10 cellular contexts compared by ENCODE assay signal in genomic region chr3:187013080-187013838, GRCh38.
DNase-seq lines count a peak whose midpoint lies in the region; ATAC-seq and TF ChIP-seq lines count a peak whose summit lies in the region.
"Had no signal": no experiment of that assay in that cellular context is flagged by ENCODE, and none has a peak within 500 bp of the region (broad histone marks: within the 10 kb centered on the region; RNA-seq: fewer than 3 reads in every experiment).

No MANE protein-coding gene starts in this region.

- H3K9me3 ChIP-seq in AG04450 (ENCODE audit: control insufficient read depth, insufficient read depth, low read length) (no peaks in the 10 kb centered on the region), muscle layer of duodenum (ENCODE audit: control insufficient read depth in 1 of 2, low read length in 2 of 2) (no peaks in the 10 kb centered on the region)

- H3K36me3 ChIP-seq in brain microvascular endothelial cell (replicated peaks) (no peaks in the 10 kb centered on the region), muscle layer of duodenum (ENCODE audit: control insufficient read depth in 1 of 2, insufficient read depth in 2 of 2, low read length in 2 of 2) (no peaks in the 10 kb centered on the region)

- no peaks in the 10 kb centered on the region for H3K27me3 ChIP-seq in AG04450 (ENCODE audit: control insufficient read depth, insufficient read depth, low read length)
- no peaks in the 10 kb centered on the region for H3K27me3 ChIP-seq in brain microvascular endothelial cell (replicated peaks)
- H3K27me3 ChIP-seq in muscle layer of duodenum (ENCODE audit: low read depth, low read length), result no peaks in the 10 kb centered on the region

- H3K4me3 ChIP-seq in AG04450 (ENCODE audit: low read depth, low read length), result no peak overlapping the region
- H3K4me3 ChIP-seq in brain microvascular endothelial cell (ENCODE audit: low read depth, low read length), result no peak overlapping the region
- no peak overlapping the region for H3K4me3 ChIP-seq in muscle layer of duodenum (ENCODE audit: low read depth in 1 of 2, low read length in 2 of 2)

- no peak for ATAC-seq in GM19324 (IDR thresholded peaks at IDR 0.05; ENCODE audit: low FRiP score, unreplicated experiment)

- TF ChIP-seq CTCF in AG04450 (IDR thresholded peaks at IDR 0.05; ENCODE audit: low read depth, low read length) (no peak), brain microvascular endothelial cell (IDR thresholded peaks at IDR 0.05; ENCODE audit: low read depth, low read length, missing control alignments) (no peak)

- H3K27ac ChIP-seq in AG04450 (ENCODE audit: low read depth, low read length) (peak overlapping the region; percentile 81), brain microvascular endothelial cell (peak overlapping the region; percentile 3), muscle layer of duodenum (ENCODE audit: low read length) (peak overlapping the region; percentile 22)

- CTCF ChIA-PET in AG04450 (lab: Charles Lee), result interaction anchor here (1.2 kb wide), 1 partner anchor 306 kb away, joined by 3 read pairs; no protein-coding TSS in a partner anchor

- POLR2A ChIA-PET in AG04450 (lab: Yijun Ruan, JAX), result no interaction called here

- DNase-seq in AG04450 (ENCODE audit: low read depth, low spot score), result no peak
- peak; percentile 17 to 29 for DNase-seq in Kasumi-1 (lab: John Stamatoyannopoulos, UW)
- DNase-seq in brain microvascular endothelial cell, result no peak
- no peak for DNase-seq in epidermal melanocyte (ENCODE audit: insufficient read length, low spot score)
- no peak for DNase-seq in A172 (ENCODE audit: low spot score)
- DNase-seq in NCI-H1048 (lab: John Stamatoyannopoulos, UW), result no peak
- DNase-seq: DMS53, NCI-H2171 treated with DMSO at 0.1 percent for 48 hours had no signal

- in situ Hi-C loops in brain microvascular endothelial cell (cut with HindIII; ENCODE audit: low pct_ligation_motif_present, low sequenced_read_pairs), result no loop called here

- H3K4me1 ChIP-seq in muscle layer of duodenum (ENCODE audit: control insufficient read depth in 1 of 2, insufficient read depth in 2 of 2, low read length in 2 of 2), result no peaks in the 10 kb centered on the region

Comparison
In these comparisons a context has a peak if more than half of its experiments do, and no peak if none do; other contexts are left out.
1. DNase-seq: peak in Kasumi-1 (2 of 2); none in AG04450 (single experiment), brain microvascular endothelial cell (single experiment), epidermal melanocyte (single experiment), A172 (single experiment) and NCI-H1048 (single experiment).
2. H3K27ac ChIP-seq: peak in every context shown above with its lines; median percentile 81 in AG04450; 22 in muscle layer of duodenum; 3 in brain microvascular endothelial cell.